9 cellular contexts compared by ENCODE assay signal in genomic region chr3:119598410-119599098, GRCh38. TPM values are rescaled to one million over a fixed set of nuclear protein-coding genes. Genes with fewer than 3 reads are reported as not detected.
DNase-seq lines count a peak whose midpoint lies in the region; ATAC-seq lines count a peak whose summit lies in the region.
"Had no signal": no experiment of that assay in that cellular context is flagged by ENCODE, and none has a peak within 500 bp of the region (broad histone marks: within the 10 kb centered on the region; RNA-seq: fewer than 3 reads in every experiment).

No MANE protein-coding gene starts in this region.

- intact Hi-C loops in activated CD4-positive, alpha-beta T cell treated with anti-CD3 and anti-CD28 coated beads for 36 hours (cut with DNase I, micrococcal nuclease): no loop called here
- intact Hi-C loops in activated naive CD4-positive, alpha-beta T cell treated with anti-CD3 and anti-CD28 coated beads for 36 hours (cut with micrococcal nuclease): no loop called here

- no peaks in the 10 kb centered on the region for H3K36me3 Mint-ChIP-seq in activated CD4-positive, alpha-beta T cell treated with anti-CD3 and anti-CD28 coated beads for 36 hours (ENCODE audit: low read depth)
- no peaks in the 10 kb centered on the region for H3K36me3 Mint-ChIP-seq in stimulated activated naive CD8-positive, alpha-beta T cell treated with anti-CD3 and anti-CD28 coated beads, Interleukin-15, Interleukin-2, amounts not matched to agents 100 ng/mL and 50 ng/mL, for 24 hours (ENCODE audit: low read depth)
- H3K36me3 Mint-ChIP-seq in activated naive CD4-positive, alpha-beta T cell treated with anti-CD3 and anti-CD28 coated beads for 36 hours (ENCODE audit: low read depth): no peaks in the 10 kb centered on the region
- H3K36me3 Mint-ChIP-seq: activated naive CD4-positive, alpha-beta T cell treated with anti-CD3 and anti-CD28 coated beads, Interleukin-2, amount 50 U/mL, for 24 hours had no signal

- H3K27me3 Mint-ChIP-seq in activated CD4-positive, alpha-beta T cell treated with anti-CD3 and anti-CD28 coated beads for 36 hours: no peaks in the 10 kb centered on the region
- no peaks in the 10 kb centered on the region for H3K27me3 Mint-ChIP-seq in stimulated activated naive CD8-positive, alpha-beta T cell treated with anti-CD3 and anti-CD28 coated beads, Interleukin-15, Interleukin-2, amounts not matched to agents 100 ng/mL and 50 ng/mL, for 24 hours
- no peaks in the 10 kb centered on the region for H3K27me3 Mint-ChIP-seq in activated naive CD4-positive, alpha-beta T cell treated with anti-CD3 and anti-CD28 coated beads for 36 hours (ENCODE audit: low read depth)

- CTCF ChIA-PET in activated CD4-positive, alpha-beta T cell treated with anti-CD3 and anti-CD28 coated beads for 36 hours (lab: Charles Lee): no interaction called here
- CTCF ChIA-PET in activated naive CD4-positive, alpha-beta T cell treated with anti-CD3 and anti-CD28 coated beads for 36 hours (lab: Charles Lee): no interaction called here

- H3K4me3 Mint-ChIP-seq in activated CD4-positive, alpha-beta T cell treated with anti-CD3 and anti-CD28 coated beads for 36 hours: no peak overlapping the region
- H3K4me3 Mint-ChIP-seq in stimulated activated naive CD8-positive, alpha-beta T cell treated with anti-CD3 and anti-CD28 coated beads, Interleukin-15, Interleukin-2, amounts not matched to agents 100 ng/mL and 50 ng/mL, for 24 hours: no peak overlapping the region
- no peak overlapping the region for H3K4me3 Mint-ChIP-seq in activated naive CD4-positive, alpha-beta T cell treated with anti-CD3 and anti-CD28 coated beads for 36 hours
- H3K4me3 Mint-ChIP-seq: activated naive CD4-positive, alpha-beta T cell treated with anti-CD3 and anti-CD28 coated beads, Interleukin-2, amount 50 U/mL, for 24 hours had no signal

- no peak for DNase-seq in activated CD4-positive, alpha-beta T cell treated with anti-CD3 and anti-CD28 coated beads for 36 hours
- DNase-seq in activated CD4-positive, alpha-beta T cell treated with anti-CD3 and anti-CD28 coated beads, Interleukin-2, amount 50 U/mL, for 1 hour: no peak
- no peak for DNase-seq in GM19240 (ENCODE audit: insufficient read length, low spot score)
- no peak for DNase-seq in activated naive CD4-positive, alpha-beta T cell treated with anti-CD3 and anti-CD28 coated beads for 36 hours
- no peak for DNase-seq in activated effector memory CD4-positive, alpha-beta T cell treated with anti-CD3 and anti-CD28 coated beads, Interleukin-2, amount 50 U/mL, for 16 hours

- peak; percentile 23 for ATAC-seq in activated CD4-positive, alpha-beta T cell treated with anti-CD3 and anti-CD28 coated beads for 36 hours
- peak; percentile 46 for ATAC-seq in GM21723 (IDR thresholded peaks at IDR 0.05; ENCODE audit: unreplicated experiment)
- peak; percentile 54 for ATAC-seq in HG03457 (IDR thresholded peaks at IDR 0.05; ENCODE audit: unreplicated experiment)

- POLR2A ChIA-PET in activated CD4-positive, alpha-beta T cell treated with anti-CD3 and anti-CD28 coated beads for 36 hours (lab: Charles Lee): no interaction called here

- peaks cover 6% of the 10 kb centered on the region for H3K4me1 Mint-ChIP-seq in activated CD4-positive, alpha-beta T cell treated with anti-CD3 and anti-CD28 coated beads for 36 hours
- peaks cover 46% of the 10 kb centered on the region for H3K4me1 Mint-ChIP-seq in stimulated activated naive CD8-positive, alpha-beta T cell treated with anti-CD3 and anti-CD28 coated beads, Interleukin-15, Interleukin-2, amounts not matched to agents 100 ng/mL and 50 ng/mL, for 24 hours (ENCODE audit: low read depth)
- peaks cover 3% of the 10 kb centered on the region for H3K4me1 Mint-ChIP-seq in activated naive CD4-positive, alpha-beta T cell treated with anti-CD3 and anti-CD28 coated beads for 36 hours (ENCODE audit: low read depth)

- no peak overlapping the region for H3K27ac Mint-ChIP-seq in activated CD4-positive, alpha-beta T cell treated with anti-CD3 and anti-CD28 coated beads for 36 hours
- peak overlapping the region; percentile 6 for H3K27ac Mint-ChIP-seq in stimulated activated naive CD8-positive, alpha-beta T cell treated with anti-CD3 and anti-CD28 coated beads, Interleukin-15, Interleukin-2, amounts not matched to agents 100 ng/mL and 50 ng/mL, for 24 hours
- no peak overlapping the region for H3K27ac Mint-ChIP-seq in activated naive CD4-positive, alpha-beta T cell treated with anti-CD3 and anti-CD28 coated beads for 36 hours
- H3K27ac Mint-ChIP-seq: activated naive CD4-positive, alpha-beta T cell treated with anti-CD3 and anti-CD28 coated beads, Interleukin-2, amount 50 U/mL, for 24 hours had no signal

- no peaks in the 10 kb centered on the region for H3K9me3 Mint-ChIP-seq in activated CD4-positive, alpha-beta T cell treated with anti-CD3 and anti-CD28 coated beads for 36 hours (ENCODE audit: low read depth)
- no peaks in the 10 kb centered on the region for H3K9me3 Mint-ChIP-seq in stimulated activated naive CD8-positive, alpha-beta T cell treated with anti-CD3 and anti-CD28 coated beads, Interleukin-15, Interleukin-2, amounts not matched to agents 100 ng/mL and 50 ng/mL, for 24 hours
- no peaks in the 10 kb centered on the region for H3K9me3 Mint-ChIP-seq in activated naive CD4-positive, alpha-beta T cell treated with anti-CD3 and anti-CD28 coated beads for 36 hours
- H3K9me3 Mint-ChIP-seq: activated naive CD4-positive, alpha-beta T cell treated with anti-CD3 and anti-CD28 coated beads, Interleukin-2, amount 50 U/mL, for 24 hours had no signal

RNA-seq across cellular contexts. Expression of gene PLA1A, which starts 0.9 kb away (rescaled TPM):
- total RNA-seq in activated CD4-positive, alpha-beta T cell treated with anti-CD3 and anti-CD28 coated beads for 36 hours: not detected
- under 1 TPM in 1 of 2 experiments, not detected in 1; 0.19 TPM for total RNA-seq in activated naive CD4-positive, alpha-beta T cell treated with anti-CD3 and anti-CD28 coated beads for 36 hours

RNA-seq across cellular contexts. Expression of gene ADPRH, which starts 19.3 kb away (rescaled TPM):
- total RNA-seq in activated CD4-positive, alpha-beta T cell treated with anti-CD3 and anti-CD28 coated beads for 36 hours: 1 to 10 TPM; 2.5 to 3.5 TPM
- total RNA-seq in activated naive CD4-positive, alpha-beta T cell treated with anti-CD3 and anti-CD28 coated beads for 36 hours: 1 to 10 TPM; 2.6 to 3.1 TPM

RNA-seq across cellular contexts. Expression of gene CD80, which starts 39.1 kb away (rescaled TPM):
- 1 to 10 TPM in 1 of 2 experiments, under 1 TPM in 1; 0.74 to 1.2 TPM for total RNA-seq in activated CD4-positive, alpha-beta T cell treated with anti-CD3 and anti-CD28 coated beads for 36 hours
- under 1 TPM; 0.14 to 0.40 TPM for total RNA-seq in activated naive CD4-positive, alpha-beta T cell treated with anti-CD3 and anti-CD28 coated beads for 36 hours
